18 cellular contexts compared by ENCODE assay signal in the genomic region with DNA sequence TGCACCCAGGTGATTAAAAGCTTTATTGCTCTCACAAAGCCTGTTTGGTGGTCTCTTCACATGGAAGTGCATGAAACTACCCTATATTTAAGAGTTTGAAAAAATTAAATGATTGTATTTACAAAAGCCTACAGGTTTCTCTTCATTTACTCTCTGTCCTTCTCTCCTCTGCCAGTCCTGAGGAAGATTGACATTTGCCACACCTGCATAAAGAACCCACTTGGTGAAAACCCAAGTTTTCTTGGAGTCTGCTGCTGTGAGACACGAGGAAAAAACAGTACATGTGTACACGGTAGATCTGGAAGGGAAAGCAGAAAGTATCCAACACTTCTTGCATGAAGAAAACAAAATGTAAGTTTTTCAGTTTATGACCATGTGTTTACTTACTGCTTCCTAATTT.
DNase-seq lines count a peak whose midpoint lies in the region; ATAC-seq, FAIRE-seq and TF ChIP-seq lines count a peak whose summit lies in the region.
"Had no signal": no experiment of that assay in that cellular context is flagged by ENCODE, and none has a peak within 500 bp of the region (broad histone marks: within the 10 kb centered on the region; RNA-seq: fewer than 3 reads in every experiment).

No MANE protein-coding gene starts in this region.

- H3F3A ChIP-seq in GM23338 (replicated peaks; ENCODE audit: low read depth) = no peaks in the 10 kb centered on the region

- H3K79me2 ChIP-seq in GM23338 (replicated peaks; ENCODE audit: insufficient read depth) (no peaks in the 10 kb centered on the region), mesendoderm (ENCODE audit: control insufficient read depth, insufficient read depth, low read length) (no peaks in the 10 kb centered on the region)

- H3K9me3 Mint-ChIP-seq in GM23338 = no peaks in the 10 kb centered on the region; the same call in 1 of the 3 replicates

- H3K9ac ChIP-seq in HUES64 (ENCODE audit: low read depth, low read length) (peak overlapping the region; percentile 89), mesendoderm (ENCODE audit: low read length) (peak overlapping the region; percentile 34)
- H3K9ac ChIP-seq: BLaER1, GM23248 had no signal

- H2AK5ac ChIP-seq in mesendoderm (ENCODE audit: low read length) = no peak overlapping the region

- ATAC-seq in GM23338 = no peak

- peaks cover 45% of the 10 kb centered on the region for H3K4me1 Mint-ChIP-seq in GM23338
- H3K4me1 Mint-ChIP-seq: CD8-positive, alpha-beta memory T cell had no signal

- no peak overlapping the region for H2AFZ ChIP-seq in GM23338
- H2AFZ ChIP-seq: GM23248 had no signal

- H3K56ac ChIP-seq in mesendoderm (ENCODE audit: low read length) = peak overlapping the region; percentile 54

- no peaks in the 10 kb centered on the region for H3K36me3 ChIP-seq in GM23338 (ENCODE audit: insufficient read depth)
- peaks cover 4% of the 10 kb centered on the region for H3K36me3 ChIP-seq in HUES64 (ENCODE audit: insufficient read depth, low read length)
- H3K36me3 ChIP-seq in mesendoderm (ENCODE audit: control insufficient read depth, insufficient read depth, low read length) = no peaks in the 10 kb centered on the region
- H3K36me3 ChIP-seq: BLaER1 had no signal

- H3K27ac ChIP-seq in GM23338 (ENCODE audit: low read depth) (no peak overlapping the region), HUES64 (ENCODE audit: low read depth, low read length) (peak overlapping the region; percentile 92), mesendoderm (ENCODE audit: low read depth, low read length) (peak overlapping the region; percentile 70)
- H3K27ac ChIP-seq: BLaER1, GM23248 had no signal

- peaks cover 9% of the 10 kb centered on the region for H3K27me3 Mint-ChIP-seq in GM23338 (ENCODE audit: insufficient read depth, low read depth, poor library complexity)
- H3K27me3 Mint-ChIP-seq: CD8-positive, alpha-beta memory T cell had no signal

- H2BK15ac ChIP-seq in mesendoderm (replicated peaks; ENCODE audit: low read depth) = no peak overlapping the region

- DNase-seq in GM23338 (ENCODE audit: low spot score) (no peak), mesendoderm (no peak), H54 (ENCODE audit: insufficient read length, low spot score) (no peak), GM19240 (ENCODE audit: insufficient read length, low spot score) (no peak)
- no peak for DNase-seq in activated CD4-positive, alpha-beta T cell treated with anti-CD3 and anti-CD28 coated beads, Interleukin-2, amount 50 U/mL, for 48 hours
- no peak for DNase-seq in activated naive CD4-positive, alpha-beta T cell treated with anti-CD3 and anti-CD28 coated beads, Interleukin-2, amount 50 U/mL, for 16 hours
- DNase-seq: 8988T; AML-193; CD8-positive, alpha-beta memory T cell; DMS53; GM23248; HCEC 1CT; HFFc6; IMR-90 had no signal

- no peak overlapping the region for H2BK5ac ChIP-seq in mesendoderm (ENCODE audit: low read length)

- H3K23ac ChIP-seq in mesendoderm (ENCODE audit: low read length) = peak overlapping the region; percentile 48

- peak overlapping the region; percentile 62 for H3K27ac Mint-ChIP-seq in GM23338
- H3K27ac Mint-ChIP-seq: CD8-positive, alpha-beta memory T cell; HFFc6 had no signal

- peak overlapping the region; percentile 55 for H3K4ac ChIP-seq in mesendoderm (ENCODE audit: low read depth, low read length)

- H3K4me1 ChIP-seq in GM23338 (ENCODE audit: insufficient read depth) = peaks cover 37% of the 10 kb centered on the region
- peaks cover 43% of the 10 kb centered on the region for H3K4me1 ChIP-seq in HUES64 (ENCODE audit: insufficient read depth, low read length)
- no peaks in the 10 kb centered on the region for H3K4me1 ChIP-seq in mesendoderm (ENCODE audit: control insufficient read depth, low read depth, low read length)

- no peak for TF ChIP-seq POLR2A in H54 (IDR thresholded peaks at IDR 0.05; ENCODE audit: low read depth, low read length)

- 48% methylated on average over 2 of the region's 2 CpGs for WGBS in HUES64
- no CpG with 5 or more reads among the region's 2 CpGs for whole genome bisulfite sequencing in mesendoderm (ENCODE audit: extremely low coverage, insufficient coverage, low lambda C conversion rate)

- H2BK120ac ChIP-seq in mesendoderm (ENCODE audit: low read depth, low read length) = no peak overlapping the region

- no peak for FAIRE-seq in H54 (lab: Jason Lieb, UNC)
- FAIRE-seq: HTR-8/SVneo had no signal

- H3K27me3 ChIP-seq in GM23338 (ENCODE audit: insufficient read depth) (no peaks in the 10 kb centered on the region), HUES64 (ENCODE audit: insufficient read depth, low read length) (no peaks in the 10 kb centered on the region), mesendoderm (ENCODE audit: insufficient read depth, low read length, poor library complexity) (no peaks in the 10 kb centered on the region)
- H3K27me3 ChIP-seq: BLaER1 had no signal

- H3K4me3 ChIP-seq in GM23338 = no peak overlapping the region
- peak overlapping the region; percentile 62 for H3K4me3 ChIP-seq in HUES64 (ENCODE audit: low read length)
- H3K4me3 ChIP-seq in iPS-11a (ENCODE audit: low read depth, low read length) = peak overlapping the region; percentile 18
- no peak overlapping the region for H3K4me3 ChIP-seq in mesendoderm (ENCODE audit: low read length)
- H3K4me3 ChIP-seq: BLaER1, GM23248 had no signal

- H4K5ac ChIP-seq in mesendoderm (ENCODE audit: low read length) = no peak overlapping the region

- peak overlapping the region; percentile 97 for H3K18ac ChIP-seq in mesendoderm (ENCODE audit: low read length)

- no peak overlapping the region for H3K4me2 ChIP-seq in GM23338
- H3K4me2 ChIP-seq in mesendoderm (ENCODE audit: low read length) = no peak overlapping the region
- H3K4me2 ChIP-seq: BLaER1 had no signal

- H3K4me3 Mint-ChIP-seq in GM23338 = no peak overlapping the region; the same call in 2 of the 3 replicates
- H3K4me3 Mint-ChIP-seq: CD8-positive, alpha-beta memory T cell; HFFc6 had no signal

- no peaks in the 10 kb centered on the region for H3K79me1 ChIP-seq in mesendoderm (ENCODE audit: low read length)

- no peaks in the 10 kb centered on the region for H4K20me1 ChIP-seq in GM23338 (replicated peaks; ENCODE audit: insufficient read depth)
- H4K20me1 ChIP-seq: BLaER1 had no signal

- no peaks in the 10 kb centered on the region for H3K9me3 ChIP-seq in HUES64 (ENCODE audit: insufficient read depth, low read depth, low read length)
- H3K9me3 ChIP-seq: BLaER1 had no signal

- no peaks in the 10 kb centered on the region for H3K9me2 ChIP-seq in GM23338 (ENCODE audit: insufficient read depth)

- no peak overlapping the region for H4K8ac ChIP-seq in mesendoderm (ENCODE audit: low read depth, low read length)

- peaks cover 7% of the 10 kb centered on the region for H3K36me3 Mint-ChIP-seq in GM23338 (ENCODE audit: low read depth)
- H3K36me3 Mint-ChIP-seq: CD8-positive, alpha-beta memory T cell had no signal

- no peak for TF ChIP-seq CTCF in GM23338 (conservative IDR thresholded peaks at IDR 0.05; ENCODE audit: low read depth in 2 of 2)

TF ChIP-seq in GM23338, 12 proteins besides CTCF, POLR2A, EP300 and RAD21 (continues in another document):
- TF ChIP-seq CREB1 (CRISPR knock-in tag; IDR thresholded peaks at IDR 0.05; ENCODE audit: low read depth) (no peak), POLR2AphosphoS5 (IDR thresholded peaks at IDR 0.05; ENCODE audit: low read depth) (no peak), EZH2 (IDR thresholded peaks at IDR 0.05; ENCODE audit: low read depth, unreplicated experiment) (no peak), EZH2phosphoT487 (IDR thresholded peaks at IDR 0.05; ENCODE audit: unreplicated experiment) (no peak)
- TF ChIP-seq, protein P1, sequence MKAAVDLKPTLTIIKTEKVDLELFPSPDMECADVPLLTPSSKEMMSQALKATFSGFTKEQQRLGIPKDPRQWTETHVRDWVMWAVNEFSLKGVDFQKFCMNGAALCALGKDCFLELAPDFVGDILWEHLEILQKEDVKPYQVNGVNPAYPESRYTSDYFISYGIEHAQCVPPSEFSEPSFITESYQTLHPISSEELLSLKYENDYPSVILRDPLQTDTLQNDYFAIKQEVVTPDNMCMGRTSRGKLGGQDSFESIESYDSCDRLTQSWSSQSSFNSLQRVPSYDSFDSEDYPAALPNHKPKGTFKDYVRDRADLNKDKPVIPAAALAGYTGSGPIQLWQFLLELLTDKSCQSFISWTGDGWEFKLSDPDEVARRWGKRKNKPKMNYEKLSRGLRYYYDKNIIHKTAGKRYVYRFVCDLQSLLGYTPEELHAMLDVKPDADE (IDR thresholded peaks at IDR 0.05) = no peak

Comparison
In these comparisons a context has a peak if more than half of its experiments do, and no peak if none do; other contexts are left out.
1. H3K4me3 ChIP-seq: peak in HUES64 (single experiment) and iPS-11a (single experiment); none in GM23338 (single experiment) and mesendoderm (single experiment).